Comparison of ENCODE assay signal across 8 cellular contexts in genomic region chr9:33044162-33044673, GRCh38. TPM values are rescaled to one million over a fixed set of nuclear protein-coding genes. Genes with fewer than 3 reads are reported as not detected.
DNase-seq lines count a peak whose midpoint lies in the region; ATAC-seq and TF ChIP-seq lines count a peak whose summit lies in the region.

No MANE protein-coding gene starts in this region.

- H3K36me3 ChIP-seq in lower lobe of right lung: peaks cover 61% of the 10 kb centered on the region

- DNase-seq in AG10803 (ENCODE audit: low read depth) (peak; percentile 88), NCI-H524 treated with DMSO at 0.1 percent for 48 hours (lab: John Stamatoyannopoulos, UW) (peak; percentile 68), lower lobe of right lung (peak; percentile 94)
- peak; percentile 81 for DNase-seq in activated CD8-positive, alpha-beta memory T cell treated with anti-CD3 and anti-CD28 coated beads for 24 hours
- peak; percentile 52 for DNase-seq in effector CD4-positive, alpha-beta T cell
- DNase-seq in stimulated activated CD4-positive, alpha-beta T cell treated with anti-CD3 and anti-CD28 coated beads, Interleukin-4, amount 100 ng/mL, for 48 hours (ENCODE audit: low read depth in 2 of 2): peak; percentile 45 to 50

- peak overlapping the region; percentile 71 for H3K4me3 ChIP-seq in AG10803 (ENCODE audit: low read length)
- peak overlapping the region; percentile 64 for H3K4me3 ChIP-seq in lower lobe of right lung

- intact Hi-C loops in lower lobe of right lung (cut with DNase I): no loop called here

- H3K27me3 ChIP-seq in lower lobe of right lung (ENCODE audit: low read depth): no peaks in the 10 kb centered on the region

- no peak for TF ChIP-seq CTCF in AG10803 (conservative IDR thresholded peaks at IDR 0.05; ENCODE audit: low read length)
- TF ChIP-seq CTCF in lower lobe of right lung (IDR thresholded peaks at IDR 0.05): no peak

- peaks cover 12% of the 10 kb centered on the region for H3K4me1 ChIP-seq in lower lobe of right lung

- peak overlapping the region; percentile 90 for H3K27ac ChIP-seq in lower lobe of right lung

- no peaks in the 10 kb centered on the region for H3K9me3 ChIP-seq in lower lobe of right lung

- ATAC-seq in GM19025 (IDR thresholded peaks at IDR 0.05; ENCODE audit: low read depth, unreplicated experiment) (peak; percentile 74), HG03342 (IDR thresholded peaks at IDR 0.05; ENCODE audit: unreplicated experiment) (peak; percentile 84), lower lobe of right lung (peak; percentile 95 to 96)

RNA-seq across cellular contexts. Expression of gene DNAJA1, which starts 19.1 kb away (rescaled TPM):
- total RNA-seq in lower lobe of right lung: 155 TPM

RNA-seq across cellular contexts. Expression of gene SMU1, which starts 32.3 kb away (rescaled TPM):
- total RNA-seq in lower lobe of right lung: 20.5 TPM

RNA-seq across cellular contexts. Expression of gene APTX, which starts 42.8 kb away (rescaled TPM):
- total RNA-seq in lower lobe of right lung: 21.2 TPM

Comparison
In these comparisons a context has a peak if more than half of its experiments do, and no peak if none do; other contexts are left out.
1. Peak in every context shown above with its lines: DNase-seq, ATAC-seq, H3K4me3 ChIP-seq and H3K27ac ChIP-seq.